ENCODE assay signal across 18 cellular contexts in the genomic region with DNA sequence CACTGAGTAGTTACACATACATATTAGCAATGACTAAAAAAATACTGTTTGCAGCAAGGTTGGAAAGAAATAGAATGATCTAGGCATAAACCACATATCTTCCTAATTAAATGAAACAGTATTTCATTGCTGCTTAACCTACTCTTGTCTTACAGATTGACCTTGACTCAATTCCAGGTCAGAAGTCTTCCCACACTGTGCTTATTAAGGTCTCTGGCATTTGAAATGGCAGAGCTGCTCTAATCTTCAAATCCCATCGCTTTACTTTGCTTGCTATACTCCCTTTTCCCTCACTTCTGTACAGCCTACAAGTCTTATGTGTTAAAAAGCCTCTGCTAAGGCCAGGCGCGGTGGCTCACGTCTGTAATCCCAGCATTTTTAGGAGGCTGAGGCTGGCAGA.
"Had no signal": no experiment of that assay in that cellular context is flagged by ENCODE, and none has a peak within 500 bp of the region (broad histone marks: within the 10 kb centered on the region; RNA-seq: fewer than 3 reads in every experiment).

No MANE protein-coding gene starts in this region.

- DNase-seq: activated CD4-positive, alpha-beta T cell treated with anti-CD3 and anti-CD28 coated beads, Interleukin-2, amount 10 ng/mL, durations not matched to agents 24 days and 14 days; activated naive CD4-positive, alpha-beta T cell treated with anti-CD3 and anti-CD28 coated beads, Interleukin-2, amount 10 ng/mL, durations not matched to agents 7 days and 5 days; activated T-cell treated with anti-CD3 and anti-CD28 coated beads for 4 hours; amniotic stem cell; esophagus squamous epithelium; glutamatergic neuron; immature natural killer cell; left cardiac atrium; naive thymus-derived CD4-positive, alpha-beta T cell; right cardiac atrium; small intestine; T-helper 17 cell; tibial artery had no signal

- H3K27me3 ChIP-seq: neutrophil, tibial artery, vagina had no signal

- H3K4me3 ChIP-seq: esophagus squamous epithelium, tibial artery, vagina had no signal

- H3K27ac Mint-ChIP-seq: activated CD4-positive, alpha-beta T cell treated with anti-CD3 and anti-CD28 coated beads, Interleukin-2, amount 10 ng/mL, durations not matched to agents 24 days and 14 days; activated naive CD4-positive, alpha-beta T cell treated with anti-CD3 and anti-CD28 coated beads, Interleukin-2, amount 10 ng/mL, durations not matched to agents 7 days and 5 days; activated T-helper 2 cell treated with anti-CD3 and anti-CD28 coated beads, Interferon-gamma antibody, Interleukin-2, Interleukin-4, amounts not matched to agents 10 μg/mL and 5 μg/mL and 100 μg/mL, durations not matched to agents 14 hours and 24 hours and 36 hours; immature natural killer cell; naive thymus-derived CD4-positive, alpha-beta T cell; stimulated activated effector memory CD8-positive, alpha-beta T cell treated with anti-CD3 and anti-CD28 coated beads, Interleukin-12 subunit alpha, Interleukin-12 subunit beta, amount 100 ng/mL, for 72 hours; T-helper 17 cell; WTC11 had no signal

- H3K4me1 ChIP-seq: esophagus squamous epithelium, tibial artery, vagina had no signal

- FAIRE-seq: small intestine had no signal

- ATAC-seq: left cardiac atrium; naive thymus-derived CD4-positive, alpha-beta T cell; right cardiac atrium; stimulated activated effector memory CD8-positive, alpha-beta T cell treated with anti-CD3 and anti-CD28 coated beads, Interleukin-12 subunit alpha, Interleukin-12 subunit beta, amount 100 ng/mL, for 72 hours; T-helper 17 cell; WTC11 had no signal

- H3K27ac ChIP-seq: esophagus squamous epithelium, neutrophil, tibial artery, vagina had no signal

- H3K9me3 Mint-ChIP-seq: activated CD4-positive, alpha-beta T cell treated with anti-CD3 and anti-CD28 coated beads, Interleukin-2, amount 10 ng/mL, durations not matched to agents 24 days and 14 days; activated naive CD4-positive, alpha-beta T cell treated with anti-CD3 and anti-CD28 coated beads, Interleukin-2, amount 10 ng/mL, durations not matched to agents 7 days and 5 days; activated T-helper 2 cell treated with anti-CD3 and anti-CD28 coated beads, Interferon-gamma antibody, Interleukin-2, Interleukin-4, amounts not matched to agents 10 μg/mL and 5 μg/mL and 100 μg/mL, durations not matched to agents 14 hours and 24 hours and 36 hours; immature natural killer cell; naive thymus-derived CD4-positive, alpha-beta T cell; stimulated activated effector memory CD8-positive, alpha-beta T cell treated with anti-CD3 and anti-CD28 coated beads, Interleukin-12 subunit alpha, Interleukin-12 subunit beta, amount 100 ng/mL, for 72 hours; WTC11 had no signal

- H3K4me1 Mint-ChIP-seq: activated CD4-positive, alpha-beta T cell treated with anti-CD3 and anti-CD28 coated beads, Interleukin-2, amount 10 ng/mL, durations not matched to agents 24 days and 14 days; activated naive CD4-positive, alpha-beta T cell treated with anti-CD3 and anti-CD28 coated beads, Interleukin-2, amount 10 ng/mL, durations not matched to agents 7 days and 5 days; immature natural killer cell; naive thymus-derived CD4-positive, alpha-beta T cell; stimulated activated effector memory CD8-positive, alpha-beta T cell treated with anti-CD3 and anti-CD28 coated beads, Interleukin-12 subunit alpha, Interleukin-12 subunit beta, amount 100 ng/mL, for 72 hours had no signal

- H3K36me3 ChIP-seq: esophagus squamous epithelium, neutrophil, tibial artery, vagina had no signal

- H3K27me3 Mint-ChIP-seq: activated CD4-positive, alpha-beta T cell treated with anti-CD3 and anti-CD28 coated beads, Interleukin-2, amount 10 ng/mL, durations not matched to agents 24 days and 14 days; activated naive CD4-positive, alpha-beta T cell treated with anti-CD3 and anti-CD28 coated beads, Interleukin-2, amount 10 ng/mL, durations not matched to agents 7 days and 5 days; naive thymus-derived CD4-positive, alpha-beta T cell; T-helper 17 cell had no signal

- H3K36me3 Mint-ChIP-seq: activated naive CD4-positive, alpha-beta T cell treated with anti-CD3 and anti-CD28 coated beads, Interleukin-2, amount 10 ng/mL, durations not matched to agents 7 days and 5 days; immature natural killer cell; naive thymus-derived CD4-positive, alpha-beta T cell; stimulated activated effector memory CD8-positive, alpha-beta T cell treated with anti-CD3 and anti-CD28 coated beads, Interleukin-12 subunit alpha, Interleukin-12 subunit beta, amount 100 ng/mL, for 72 hours; WTC11 had no signal

- H3K4me3 Mint-ChIP-seq: activated CD4-positive, alpha-beta T cell treated with anti-CD3 and anti-CD28 coated beads, Interleukin-2, amount 10 ng/mL, durations not matched to agents 24 days and 14 days; activated naive CD4-positive, alpha-beta T cell treated with anti-CD3 and anti-CD28 coated beads, Interleukin-2, amount 10 ng/mL, durations not matched to agents 7 days and 5 days; immature natural killer cell; naive thymus-derived CD4-positive, alpha-beta T cell; stimulated activated effector memory CD8-positive, alpha-beta T cell treated with anti-CD3 and anti-CD28 coated beads, Interleukin-12 subunit alpha, Interleukin-12 subunit beta, amount 100 ng/mL, for 72 hours; T-helper 17 cell; WTC11 had no signal

- H3K9me3 ChIP-seq: esophagus squamous epithelium, neutrophil, tibial artery, vagina had no signal
